20 cellular contexts compared by ENCODE assay signal in genomic region chr1:68485431-68486022, GRCh38. TPM values are rescaled to one million over a fixed set of nuclear protein-coding genes. Genes with fewer than 3 reads are reported as not detected.
DNase-seq lines count a peak whose midpoint lies in the region; FAIRE-seq and TF ChIP-seq lines count a peak whose summit lies in the region.
"Had no signal": no experiment of that assay in that cellular context is flagged by ENCODE, and none has a peak within 500 bp of the region (broad histone marks: within the 10 kb centered on the region; RNA-seq: fewer than 3 reads in every experiment).

No MANE protein-coding gene starts in this region.

- no peaks in the 10 kb centered on the region for H3K9me2 ChIP-seq in OCI-LY7 (ENCODE audit: insufficient read depth, low read length)

- peaks cover 94% of the 10 kb centered on the region for H3K36me3 ChIP-seq in OCI-LY7 (ENCODE audit: insufficient read depth, low read length)
- peaks cover 12% of the 10 kb centered on the region for H3K36me3 ChIP-seq in osteoblast (ENCODE audit: insufficient read depth, low read length)
- H3K36me3 ChIP-seq in WERI-Rb-1: peaks cover 72% of the 10 kb centered on the region

- intact Hi-C loops in OCI-LY7 (cut with micrococcal nuclease; ENCODE audit: unreplicated experiment): no loop called here

- CTCF ChIA-PET in OCI-LY7 (lab: Charles Lee; ENCODE audit: unreplicated experiment): interaction anchor here (1.7 kb wide), 1 partner anchor 10 kb away, joined by 3 read pairs; no protein-coding TSS in a partner anchor

- no peaks in the 10 kb centered on the region for H3K4me1 ChIP-seq in OCI-LY7 (ENCODE audit: insufficient read depth, low read length, poor library complexity, severe bottlenecking)
- H3K4me1 ChIP-seq in osteoblast (ENCODE audit: insufficient read depth, low read length): no peaks in the 10 kb centered on the region

- POLR2A ChIA-PET in OCI-LY7 (lab: Charles Lee): interaction anchor here (0.6 to 4.2 kb wide), 3 partner anchors 10 to 261 kb away, joined by 3 to 24 read pairs (median 3); partner anchors contain the start of gene DEPDC1

- H3K4me3 ChIP-seq in OCI-LY7 (ENCODE audit: low read depth, low read length, poor library complexity, severe bottlenecking): no peak overlapping the region
- no peak overlapping the region for H3K4me3 ChIP-seq in choroid plexus epithelial cell (ENCODE audit: low read depth, low read length)
- no peak overlapping the region for H3K4me3 ChIP-seq in osteoblast (ENCODE audit: insufficient read depth, low read length)
- no peak overlapping the region for H3K4me3 ChIP-seq in WERI-Rb-1 (ENCODE audit: low read depth, low read length)
- H3K4me3 ChIP-seq: MG63 had no signal

- H2AFZ ChIP-seq in OCI-LY7 (ENCODE audit: low read length) (no peak overlapping the region), osteoblast (ENCODE audit: low read length) (peak overlapping the region; percentile 66)

- H3K4me2 ChIP-seq in OCI-LY7 (ENCODE audit: low read length): no peak overlapping the region
- H3K4me2 ChIP-seq in osteoblast (ENCODE audit: insufficient read depth, low read length): no peak overlapping the region

- H4K20me1 ChIP-seq in OCI-LY7 (ENCODE audit: insufficient read depth, low read length): peaks cover 3% of the 10 kb centered on the region; the same call in 1 of the 2 replicates
- no peaks in the 10 kb centered on the region for H4K20me1 ChIP-seq in osteoblast (ENCODE audit: insufficient read depth, low read length)

- peaks cover 5% of the 10 kb centered on the region; the same call in 1 of the 2 replicates for H3K9me3 ChIP-seq in OCI-LY7 (ENCODE audit: low read length)
- H3K9me3 ChIP-seq in osteoblast (ENCODE audit: low read depth, low read length): no peaks in the 10 kb centered on the region
- H3K9me3 ChIP-seq in WERI-Rb-1 (ENCODE audit: severe bottlenecking): no peaks in the 10 kb centered on the region
- H3K9me3 ChIP-seq: MG63 had no signal

- TF ChIP-seq CTCF in D721Med (IDR thresholded peaks at IDR 0.05; ENCODE audit: insufficient read depth, missing control alignments) (no peak), OCI-LY7 (conservative IDR thresholded peaks at IDR 0.05; ENCODE audit: low read length) (0 out of 2 replicates have a peak, but pooled peaks have one; percentile 22), choroid plexus epithelial cell (conservative IDR thresholded peaks at IDR 0.05; ENCODE audit: low read depth, low read length) (peak; percentile 10), osteoblast (IDR thresholded peaks at IDR 0.05; ENCODE audit: extremely low read depth, low read depth, low read length) (peak; percentile 12), WERI-Rb-1 (IDR thresholded peaks at IDR 0.05; ENCODE audit: low read depth, low read length) (no peak)

- peak; percentile 21 for FAIRE-seq in D721Med (lab: Jason Lieb, UNC)
- FAIRE-seq: GM19239 had no signal

- H3K27ac ChIP-seq in OCI-LY7 (ENCODE audit: low read depth, low read length, poor library complexity, severe bottlenecking): no peak overlapping the region
- H3K27ac ChIP-seq in osteoblast (ENCODE audit: low read depth, low read length): no peak overlapping the region
- H3K27ac ChIP-seq in WERI-Rb-1: no peak overlapping the region

- peaks cover 8% of the 10 kb centered on the region; the same call in 1 of the 2 replicates for H3K79me2 ChIP-seq in OCI-LY7 (ENCODE audit: insufficient read depth, low read depth, low read length)
- H3K79me2 ChIP-seq in osteoblast (ENCODE audit: insufficient read depth, low read length): peaks cover 5% of the 10 kb centered on the region

- H3K27me3 ChIP-seq in osteoblast (ENCODE audit: insufficient read depth, low read length) (no peaks in the 10 kb centered on the region), WERI-Rb-1 (ENCODE audit: insufficient read depth, low read depth, severe bottlenecking) (no peaks in the 10 kb centered on the region)
- H3K27me3 ChIP-seq: MG63 had no signal

- no TSS peak for BruUV-seq in OCI-LY7 (replicated peaks; lab: Mats Ljungman, UMichigan)

- DNase-seq in D721Med (ENCODE audit: insufficient read length, low spot score) (no peak), OCI-LY7 (ENCODE audit: low spot score) (no peak), choroid plexus epithelial cell (ENCODE audit: low read depth) (no peak), osteoblast (ENCODE audit: insufficient read length, low spot score, missing footprints) (no peak), NCI-H446 (lab: John Stamatoyannopoulos, UW) (no peak), WERI-Rb-1 (no peak), NCI-H187 treated with DMSO at 0.1 percent for 48 hours (lab: John Stamatoyannopoulos, UW) (no peak)
- DNase-seq: ACHN; Calu3; CD4-positive, alpha-beta T cell; DMS79 treated with DMSO at 0.1 percent for 48 hours; GF-D8; GOT3; KG1; MG63; NCI-H1092 treated with DMSO at 0.1 percent for 48 hours; NCI-H1694 treated with DMSO at 0.1 percent for 48 hours; NCI-H2171; NCI-H510A had no signal

RNA-seq across cellular contexts. Expression of gene DEPDC1, which starts 11.4 kb away (rescaled TPM):
- total RNA-seq in OCI-LY7 (2014; rRNA removed; shearing (Covaris generic)): 20.6 and 20.8 TPM in 2 replicates
- total RNA-seq in OCI-LY7 (2022) (45.7 and 49.6 TPM in 2 replicates), osteoblast (1.4 and 2.4 TPM in 2 replicates)
- total RNA-seq: CD4-positive, alpha-beta T cell had no signal

RNA-seq across cellular contexts. Expression of gene RPE65, which starts 35.8 kb away (rescaled TPM):
- not detected in 2 replicates for total RNA-seq in OCI-LY7 (2014; rRNA removed; shearing (Covaris generic))
- total RNA-seq in OCI-LY7 (2022) (not detected in 2 replicates), osteoblast (not detected in 2 replicates)
- total RNA-seq: Calu3; CD4-positive, alpha-beta T cell had no signal

Comparison
In these comparisons a context has a peak if more than half of its experiments do, and no peak if none do; other contexts are left out.
1. CTCF ChIP-seq: peak in OCI-LY7 (single experiment), choroid plexus epithelial cell (single experiment) and osteoblast (single experiment); none in D721Med (single experiment) and WERI-Rb-1 (single experiment).